ENCODE assay signal across 17 cellular contexts in the genomic region with DNA sequence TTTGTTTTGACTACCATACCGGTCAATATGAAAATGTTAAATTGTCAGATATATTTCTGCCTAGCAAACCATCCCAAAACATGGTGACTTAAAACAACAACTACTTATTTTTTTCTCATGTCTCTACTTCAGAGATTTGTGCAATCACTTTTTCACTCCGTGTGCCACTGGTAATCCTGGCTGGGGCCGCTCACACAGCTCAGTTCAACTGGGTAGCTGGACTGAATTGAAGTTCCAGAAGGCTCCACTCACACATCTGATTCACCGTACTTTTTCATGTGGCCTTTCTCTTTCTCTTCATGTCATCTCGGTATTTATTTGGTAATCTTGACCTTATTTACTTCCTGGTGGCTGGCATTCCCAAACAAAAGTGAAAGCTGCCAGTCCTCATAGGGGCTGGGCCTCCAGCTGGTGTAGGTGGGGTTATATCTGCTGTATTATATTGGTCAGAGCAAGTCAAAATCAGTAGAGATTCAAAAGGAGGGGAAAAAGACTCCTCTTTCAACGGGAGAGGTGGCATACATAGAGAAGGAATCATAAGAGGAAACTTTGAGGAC.
"Had no signal": no experiment of that assay in that cellular context is flagged by ENCODE, and none has a peak within 500 bp of the region (broad histone marks: within the 10 kb centered on the region; RNA-seq: fewer than 3 reads in every experiment).

No MANE protein-coding gene starts in this region.

- H3K36me3 Mint-ChIP-seq: activated naive CD4-positive, alpha-beta T cell treated with anti-CD3 and anti-CD28 coated beads, Interleukin-2, amount 50 U/mL, for 24 hours had no signal

- ATAC-seq: activated CD4-positive, alpha-beta T cell treated with anti-CD3 and anti-CD28 coated beads for 36 hours had no signal

- H3K4me3 ChIP-seq: ascending aorta, colonic mucosa, thyroid gland had no signal

- H3K36me3 ChIP-seq: ascending aorta, colonic mucosa, thyroid gland had no signal

- H3K27ac Mint-ChIP-seq: activated CD4-positive, alpha-beta T cell treated with anti-CD3 and anti-CD28 coated beads for 36 hours; activated naive CD4-positive, alpha-beta T cell treated with anti-CD3 and anti-CD28 coated beads, Interleukin-2, amount 50 U/mL, for 24 hours had no signal

- H3K9me3 ChIP-seq: ascending aorta, colonic mucosa, thyroid gland had no signal

- H3K4me1 Mint-ChIP-seq: activated CD4-positive, alpha-beta T cell treated with anti-CD3 and anti-CD28 coated beads for 36 hours; activated naive CD4-positive, alpha-beta T cell treated with anti-CD3 and anti-CD28 coated beads, Interleukin-2, amount 50 U/mL, for 24 hours; central memory CD8-positive, alpha-beta T cell had no signal

- H3K4me1 ChIP-seq: ascending aorta, colonic mucosa, thyroid gland had no signal

- H3K27me3 ChIP-seq: ascending aorta, colonic mucosa, thyroid gland had no signal

- DNase-seq: activated CD4-positive, alpha-beta T cell treated with anti-CD3 and anti-CD28 coated beads for 36 hours; activated CD4-positive, alpha-beta T cell treated with anti-CD3 and anti-CD28 coated beads, Interleukin-2, amount 50 U/mL, for 48 hours; activated gamma-delta T cell; colonic mucosa; erythroblast; foreskin melanocyte; hypothalamus; islet precursor cell; midbrain; occipital lobe; stimulated activated CD4-positive, alpha-beta T cell treated with anti-CD3 and anti-CD28 coated beads, Interleukin-1b, Interleukin-23, amount 100 ng/mL, for 48 hours; stimulated activated CD8-positive, alpha-beta memory T cell treated with anti-CD3 and anti-CD28 coated beads, Interleukin-4, amount 100 ng/mL, for 48 hours; stimulated activated naive CD4-positive, alpha-beta T cell; thyroid gland had no signal

- H3K27me3 Mint-ChIP-seq: activated CD4-positive, alpha-beta T cell treated with anti-CD3 and anti-CD28 coated beads for 36 hours; activated naive CD4-positive, alpha-beta T cell treated with anti-CD3 and anti-CD28 coated beads, Interleukin-2, amount 50 U/mL, for 24 hours; central memory CD8-positive, alpha-beta T cell had no signal

- H3K27ac ChIP-seq: ascending aorta, colonic mucosa, thyroid gland had no signal

- H3K4me3 Mint-ChIP-seq: activated CD4-positive, alpha-beta T cell treated with anti-CD3 and anti-CD28 coated beads for 36 hours; activated naive CD4-positive, alpha-beta T cell treated with anti-CD3 and anti-CD28 coated beads, Interleukin-2, amount 50 U/mL, for 24 hours; central memory CD8-positive, alpha-beta T cell had no signal

- H3K9me3 Mint-ChIP-seq: activated naive CD4-positive, alpha-beta T cell treated with anti-CD3 and anti-CD28 coated beads, Interleukin-2, amount 50 U/mL, for 24 hours had no signal
